In the genomic region with DNA sequence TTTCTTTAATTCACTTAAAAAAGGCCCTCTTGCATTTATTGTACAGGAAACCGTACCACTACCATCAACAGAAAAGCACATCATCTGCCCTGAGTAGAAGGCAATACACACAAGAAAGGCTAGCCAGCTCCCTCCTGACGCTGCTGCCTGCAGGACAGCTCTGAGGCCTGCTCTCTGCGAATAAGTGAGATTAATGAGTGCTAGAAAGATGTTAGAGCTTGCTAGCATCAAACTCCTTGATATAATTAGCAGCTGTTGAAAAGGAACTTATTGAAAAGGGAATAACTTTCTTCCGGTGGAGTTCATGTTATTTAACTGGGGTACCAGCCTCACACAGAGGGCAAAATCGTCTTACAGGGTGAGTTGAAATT, we compare ENCODE assay signal across 1 cellular context.
TF ChIP-seq lines count a peak whose summit lies in the region.

No MANE protein-coding gene starts in this region.

TF ChIP-seq in A549, 52 proteins besides CTCF, POLR2A, EP300 and RAD21 (continued from another document):
- no peak for TF ChIP-seq HOXB13 (CRISPR knock-in tag; IDR thresholded peaks at IDR 0.05; ENCODE audit: low read depth)
- no peak for TF ChIP-seq FOXS1 (CRISPR knock-in tag; IDR thresholded peaks at IDR 0.05)
- no peak for TF ChIP-seq ZC3H11A (IDR thresholded peaks at IDR 0.05)
- no peak for TF ChIP-seq USF2 (IDR thresholded peaks at IDR 0.05)
- TF ChIP-seq CHD2 (IDR thresholded peaks at IDR 0.05; ENCODE audit: low read length, partially characterized antibody) = no peak
- no peak for TF ChIP-seq JUN (IDR thresholded peaks at IDR 0.05)
- no peak for TF ChIP-seq HOXA7 (CRISPR knock-in tag; IDR thresholded peaks at IDR 0.05)
- TF ChIP-seq BHLHE40 (IDR thresholded peaks at IDR 0.05; ENCODE audit: low read depth, low read length) = no peak
- no peak for TF ChIP-seq CBX2 (IDR thresholded peaks at IDR 0.05; ENCODE audit: borderline replicate concordance, low read depth)
- no peak for TF ChIP-seq FOSL2 (IDR thresholded peaks at IDR 0.05)
- TF ChIP-seq FOSL2 (CRISPR knock-in tag; IDR thresholded peaks at IDR 0.05) = no peak
